Comparison of ENCODE assay signal across 8 cellular contexts in the genomic region with DNA sequence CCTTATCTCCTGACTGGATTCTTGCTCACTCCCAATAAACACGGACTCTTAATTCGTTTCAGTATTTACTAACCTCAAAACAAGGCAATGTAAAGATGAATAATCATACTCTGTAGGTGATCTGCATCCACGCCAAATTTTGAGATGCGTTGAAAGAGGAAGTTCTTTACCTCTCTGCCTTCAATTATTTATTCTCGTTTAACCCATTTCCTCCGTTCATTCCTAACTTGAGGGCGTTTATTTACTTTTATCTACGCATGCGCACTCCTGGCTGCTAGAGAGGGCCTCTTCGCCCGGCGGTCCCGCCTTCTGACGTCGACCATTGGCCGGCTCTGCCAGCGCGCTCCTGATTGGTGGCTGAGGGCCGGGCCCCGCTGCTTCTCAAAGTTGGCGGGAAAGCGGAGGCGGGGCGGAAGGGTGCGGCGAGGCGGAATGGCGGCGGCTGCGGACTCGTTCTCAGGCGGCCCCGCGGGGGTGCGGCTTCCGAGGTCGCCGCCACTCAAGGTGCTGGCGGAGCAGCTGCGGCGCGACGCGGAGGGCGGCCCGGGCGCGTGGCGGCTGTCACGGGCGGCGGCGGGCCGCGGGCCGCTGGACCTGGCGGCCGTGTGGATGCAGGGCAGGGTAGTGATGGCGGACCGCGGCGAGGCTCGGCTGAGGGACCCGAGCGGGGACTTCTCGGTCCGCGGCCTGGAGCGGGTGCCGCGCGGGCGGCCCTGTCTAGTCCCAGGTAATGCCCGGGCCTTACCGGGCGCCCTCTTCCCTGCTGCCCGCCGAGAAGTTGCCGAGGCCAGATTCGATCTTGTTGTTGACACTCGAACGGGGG. TPM values are rescaled to one million over a fixed set of nuclear protein-coding genes. Genes with fewer than 3 reads are reported as not detected.
DNase-seq lines count a peak whose midpoint lies in the region; ATAC-seq, FAIRE-seq and TF ChIP-seq lines count a peak whose summit lies in the region.

Gene RMI2, plus strand, starts transcription at position 420 of the 823 bp plus-strand sequence. Its CDS starts 13 bp downstream, at position 433.

- peak within 1 kb of the TSS; percentile 74 for H3K4me3 Mint-ChIP-seq in chondrocyte (ENCODE audit: unreplicated experiment)

- H3K4me3 ChIP-seq in BE2C (ENCODE audit: low read depth, low read length): peak within 1 kb of the TSS; percentile 68
- H3K4me3 ChIP-seq in kidney epithelial cell (ENCODE audit: low read depth, low read length): peak within 1 kb of the TSS; percentile 59

- FAIRE-seq in GM19239 (lab: Jason Lieb, UNC): peak; percentile 92

- H3K36me3 ChIP-seq in BE2C (no peaks in the 10 kb centered on the region), kidney epithelial cell (ENCODE audit: control insufficient read depth, insufficient read depth, low read length) (no peaks in the 10 kb centered on the region)

- no peaks in the 10 kb centered on the region for H3K36me3 Mint-ChIP-seq in chondrocyte (ENCODE audit: low read depth)

- H3K27ac Mint-ChIP-seq in chondrocyte (ENCODE audit: unreplicated experiment): peak within 1 kb of the TSS; percentile 66

- no peaks in the 10 kb centered on the region for H3K9me3 Mint-ChIP-seq in chondrocyte (ENCODE audit: low read depth)

- DNase-seq in BE2C (peak; percentile 98), GM19239 (ENCODE audit: insufficient read length, low spot score) (peak; percentile 99), NCI-H510A treated with DMSO at 0.1 percent for 48 hours (lab: John Stamatoyannopoulos, UW) (peak; percentile 95), chondrocyte (ENCODE audit: low spot score) (peak; percentile 98), kidney epithelial cell (ENCODE audit: low read depth) (no peak)
- peak; percentile 92 for DNase-seq in activated CD4-positive, alpha-beta T cell treated with anti-CD3 and anti-CD28 coated beads for 1 hour
- peak; percentile 86 to 92 for DNase-seq in stimulated activated CD4-positive, alpha-beta T cell treated with anti-CD3 and anti-CD28 coated beads, Interleukin-1b, Interleukin-23, amount 100 ng/mL, for 1 hour (ENCODE audit: low read depth in 2 of 2)

- peaks cover 23% of the 10 kb centered on the region for H3K4me1 Mint-ChIP-seq in chondrocyte (ENCODE audit: low read depth)

- no peaks in the 10 kb centered on the region for H3K9me3 ChIP-seq in BE2C

- no peaks in the 10 kb centered on the region for H3K27me3 ChIP-seq in BE2C
- no peaks in the 10 kb centered on the region for H3K27me3 ChIP-seq in kidney epithelial cell (ENCODE audit: control insufficient read depth, insufficient read depth, low read length)

- H3K4me1 ChIP-seq in BE2C: no peaks in the 10 kb centered on the region

- peak; percentile 99 for ATAC-seq in HG03442 (IDR thresholded peaks at IDR 0.05; ENCODE audit: unreplicated experiment)

- no peaks in the 10 kb centered on the region for H3K27me3 Mint-ChIP-seq in chondrocyte (ENCODE audit: low read depth)

- no peak for TF ChIP-seq CTCF in BE2C (IDR thresholded peaks at IDR 0.05; ENCODE audit: low read depth, low read length)
- no peak for TF ChIP-seq CTCF in chondrocyte (IDR thresholded peaks at IDR 0.05)
- no peak for TF ChIP-seq CTCF in kidney epithelial cell (IDR thresholded peaks at IDR 0.05; ENCODE audit: insufficient read depth, low read length, poor library complexity, severe bottlenecking)

RNA-seq across cellular contexts. Expression of gene RMI2, which starts in this region (rescaled TPM):
- polyA plus RNA-seq in BE2C (2012; ENCODE audit: insufficient read depth, insufficient read length, low read depth): 4.9 TPM
- 1.6 to 6.5 TPM (median 1.7 TPM) in 3 replicates for total RNA-seq in chondrocyte
- total RNA-seq in kidney epithelial cell: 5.6 and 6.0 TPM in 2 replicates
